9 cellular contexts compared by ENCODE assay signal in genomic region chr2:12318427-12319057, GRCh38.
DNase-seq lines count a peak whose midpoint lies in the region; ATAC-seq and TF ChIP-seq lines count a peak whose summit lies in the region.
"Had no signal": no experiment of that assay in that cellular context is flagged by ENCODE, and none has a peak within 500 bp of the region (broad histone marks: within the 10 kb centered on the region; RNA-seq: fewer than 3 reads in every experiment).

No MANE protein-coding gene starts in this region.

- H3K27me3 ChIP-seq in mammary epithelial cell (ENCODE audit: insufficient read depth, low read length) (no peaks in the 10 kb centered on the region), mesenchymal stem cell (ENCODE audit: control insufficient read depth in 1 of 2, insufficient read depth in 1 of 2, low read length in 2 of 2) (no peaks in the 10 kb centered on the region)

- no peaks in the 10 kb centered on the region for H4K20me1 ChIP-seq in mammary epithelial cell (ENCODE audit: insufficient read depth, low read length)

- H3K36me3 ChIP-seq in mammary epithelial cell (ENCODE audit: insufficient read depth, low read length) = no peaks in the 10 kb centered on the region
- H3K36me3 ChIP-seq in mesenchymal stem cell (ENCODE audit: control insufficient read depth in 1 of 2, insufficient read depth in 2 of 2, low read depth in 1 of 2, low read length in 2 of 2) = no peaks in the 10 kb centered on the region

- in situ Hi-C loops in mammary epithelial cell (cut with MboI; ENCODE audit: low sequenced_read_pairs in 2 of 2) = loop anchor here in 1 of 2 donors (25.0 kb wide), 1 partner anchor 394 kb away; the partner anchor contains the start of gene TRIB2

- peak overlapping the region; percentile 64 for H3K4me2 ChIP-seq in mammary epithelial cell (ENCODE audit: insufficient read depth, low read depth, low read length)
- H3K4me2 ChIP-seq in mesenchymal stem cell (ENCODE audit: low read length, poor library complexity, severe bottlenecking) = peak overlapping the region; percentile 49

- H2BK15ac ChIP-seq in mesenchymal stem cell (ENCODE audit: low read depth, poor library complexity, severe bottlenecking) = no peak overlapping the region

- no peak overlapping the region for H3K14ac ChIP-seq in mesenchymal stem cell (ENCODE audit: low read length in 2 of 2)

- H3K79me1 ChIP-seq in mesenchymal stem cell (replicated peaks; ENCODE audit: low read length, poor library complexity, severe bottlenecking) = no peaks in the 10 kb centered on the region

- TF ChIP-seq POLR2A in GM18505 (IDR thresholded peaks at IDR 0.05; ENCODE audit: borderline replicate concordance, extremely low read depth, insufficient read depth, insufficient read length) = no peak

- no peak overlapping the region for H3K23ac ChIP-seq in mesenchymal stem cell (ENCODE audit: low read length in 2 of 2)

- intact Hi-C loops in mammary epithelial cell (cut with micrococcal nuclease) = loop anchor here (2.0 kb wide), 1 partner anchor 398 kb away; the partner anchor contains the start of gene TRIB2

- H3K27ac ChIP-seq in mammary epithelial cell (ENCODE audit: insufficient read depth, low read depth, low read length) (peak overlapping the region; percentile 88), mesenchymal stem cell (ENCODE audit: low read length, poor library complexity, severe bottlenecking) (peak overlapping the region; percentile 95)

- peak overlapping the region; percentile 69 for H2AFZ ChIP-seq in mammary epithelial cell (ENCODE audit: low read depth, low read length)
- no peak overlapping the region for H2AFZ ChIP-seq in mesenchymal stem cell (ENCODE audit: low read depth, low read length)

- ATAC-seq in GM18505 (IDR thresholded peaks at IDR 0.05; ENCODE audit: unreplicated experiment) = no peak

- CTCF ChIA-PET in mammary epithelial cell (lab: Charles Lee; ENCODE audit: low non-redundant PET) = no interaction called here

- H3K18ac ChIP-seq in mesenchymal stem cell (ENCODE audit: low read depth in 1 of 2, low read length in 2 of 2) = peak overlapping the region in 1 of 2 experiments; percentile 81

- peak overlapping the region; percentile 51 for H3K9ac ChIP-seq in mammary epithelial cell (ENCODE audit: insufficient read depth, low read length)
- H3K9ac ChIP-seq in mesenchymal stem cell (ENCODE audit: low read length) = peak overlapping the region; percentile 49

- no TSS peak for BruUV-seq in mammary epithelial cell (replicated peaks; lab: Mats Ljungman, UMichigan)

- H2BK5ac ChIP-seq in mesenchymal stem cell (ENCODE audit: low read depth, low read length, poor library complexity, severe bottlenecking) = no peak overlapping the region

- no peak overlapping the region for H4K8ac ChIP-seq in mesenchymal stem cell (ENCODE audit: low read length)

- dilution Hi-C loops in mammary epithelial cell (cut with HindIII; ENCODE audit: low sequenced_read_pairs) = no loop called here

- H3K9me3 ChIP-seq in mammary epithelial cell (replicated peaks; ENCODE audit: insufficient read depth, low read length) = no peaks in the 10 kb centered on the region
- H3K9me3 ChIP-seq in mesenchymal stem cell (ENCODE audit: control insufficient read depth, low read length) = no peaks in the 10 kb centered on the region

- no peaks in the 10 kb centered on the region for H3K79me2 ChIP-seq in mammary epithelial cell (ENCODE audit: insufficient read depth, low read length)

- H3K4ac ChIP-seq in mesenchymal stem cell (ENCODE audit: low read depth in 1 of 2, low read length in 2 of 2) = peak overlapping the region in 1 of 2 experiments; percentile 19

- H3K4me1 ChIP-seq in mammary epithelial cell (ENCODE audit: insufficient read depth, low read length) (peaks cover 58% of the 10 kb centered on the region), mesenchymal stem cell (ENCODE audit: control insufficient read depth, insufficient read depth, low read depth, low read length) (peaks cover 14% of the 10 kb centered on the region)

- DNase-seq in LoVo (ENCODE audit: low spot score) (peak; percentile 59), mammary epithelial cell (peak; percentile 93), mesenchymal stem cell (peak; percentile 86), activated T-cell treated with anti-CD3 and anti-CD28 coated beads for 4 hours (no peak), NCI-H1694 treated with DMSO at 0.1 percent for 48 hours (lab: John Stamatoyannopoulos, UW) (no peak)
- DNase-seq in stimulated activated CD4-positive, alpha-beta T cell treated with anti-CD3 and anti-CD28 coated beads, Interleukin-4, amount 100 ng/mL, for 1 hour = no peak
- DNase-seq: activated CD4-positive, CD25-positive, alpha-beta regulatory T cell treated with anti-CD3 and anti-CD28 coated beads, Interleukin-2, amount 50 U/mL, for 72 hours; activated naive CD8-positive, alpha-beta T cell treated with anti-CD3 and anti-CD28 coated beads, Interleukin-2, amount 10 ng/mL, durations not matched to agents 7 days and 5 days had no signal

- no peak overlapping the region for H3K4me3 ChIP-seq in mammary epithelial cell (replicated peaks in 1 of 3; ENCODE audit: insufficient read depth in 1 of 3, low read depth in 2 of 3, low read length in 3 of 3)
- no peak overlapping the region for H3K4me3 ChIP-seq in mesenchymal stem cell (ENCODE audit: insufficient read depth in 1 of 2, low read depth in 1 of 2, low read length in 2 of 2)

- no peak overlapping the region for H2AK5ac ChIP-seq in mesenchymal stem cell (ENCODE audit: low read length, severe bottlenecking)

- H4K91ac ChIP-seq in mesenchymal stem cell (ENCODE audit: low read length) = no peak overlapping the region

- no peak for TF ChIP-seq CTCF in mammary epithelial cell (conservative IDR thresholded peaks at IDR 0.05 in 1 of 2, IDR thresholded peaks at IDR 0.05 in 1 of 2; ENCODE audit: extremely low read depth in 1 of 2, insufficient read depth in 1 of 2, low read depth in 1 of 2, low read length in 2 of 2)

- H2BK12ac ChIP-seq in mesenchymal stem cell (ENCODE audit: low read length in 2 of 2) = peak overlapping the region in 1 of 2 experiments; percentile 34

- 4% methylated on average over 8 of the region's 8 CpGs for WGBS in mammary epithelial cell (ENCODE audit: low coverage, missing lambda C conversion rate)
- WGBS in mesenchymal stem cell = 10% methylated on average over 5 of the region's 8 CpGs

- H2BK120ac ChIP-seq in mesenchymal stem cell (ENCODE audit: low read depth, low read length) = peak overlapping the region; percentile 80

Comparison
In these comparisons a context has a peak if more than half of its experiments do, and no peak if none do; other contexts are left out.
1. DNase-seq: peak in LoVo (single experiment), mammary epithelial cell (single experiment) and mesenchymal stem cell (single experiment); none in activated T-cell treated with anti-CD3 and anti-CD28 coated beads for 4 hours (single experiment), stimulated activated CD4-positive, alpha-beta T cell treated with anti-CD3 and anti-CD28 coated beads, Interleukin-4, amount 100 ng/mL, for 1 hour (single experiment) and NCI-H1694 treated with DMSO at 0.1 percent for 48 hours (single experiment).